8 cellular contexts compared by ENCODE assay signal in genomic region chr2:214247531-214247930, GRCh38.
"Had no signal": no experiment of that assay in that cellular context is flagged by ENCODE, and none has a peak within 500 bp of the region (broad histone marks: within the 10 kb centered on the region; RNA-seq: fewer than 3 reads in every experiment).

No MANE protein-coding gene starts in this region.

- H3K9me3 ChIP-seq: HAP-1 had no signal

- H3K4me3 Mint-ChIP-seq: IgD-negative memory B cell had no signal

- H3K27ac ChIP-seq: GM23248, HL-60 had no signal

- DNase-seq: GM23248, GOT3, H7, KG1 had no signal

- H3K36me3 ChIP-seq: HAP-1 had no signal

- H3K4me3 ChIP-seq: GM23248, HAP-1 had no signal

- H3K9ac ChIP-seq: GM23248 had no signal

- H3K27ac Mint-ChIP-seq: IgD-negative memory B cell had no signal

- H2AFZ ChIP-seq: GM23248 had no signal

- H3K27me3 Mint-ChIP-seq: IgD-negative memory B cell had no signal

- ATAC-seq: HCT116 had no signal

- H3K4me1 Mint-ChIP-seq: IgD-negative memory B cell had no signal
